8 cellular contexts compared by ENCODE assay signal in genomic region chr9:68507098-68507795, GRCh38. TPM values are rescaled to one million over a fixed set of nuclear protein-coding genes. Genes with fewer than 3 reads are reported as not detected.
A peak's percentile ranks its signal among the peaks of the same experiment; 100 is the strongest.
DNase-seq lines count a peak whose midpoint lies in the region; ATAC-seq and TF ChIP-seq lines count a peak whose summit lies in the region.

No MANE protein-coding gene starts in this region.

- H3K4me1 ChIP-seq in colonic mucosa (no peaks in the 10 kb centered on the region), mucosa of descending colon (ENCODE audit: low read depth) (peaks cover 8% of the 10 kb centered on the region)

- H3K9me3 ChIP-seq in colonic mucosa (no peaks in the 10 kb centered on the region), mucosa of descending colon (no peaks in the 10 kb centered on the region)

- peak; percentile 9 for DNase-seq in DMS53 treated with DMSO at 0.1 percent for 48 hours (lab: John Stamatoyannopoulos, UW; ENCODE audit: unreplicated experiment)
- peak; percentile 19 for DNase-seq in M059J (ENCODE audit: low read depth)
- DNase-seq in colonic mucosa: no peak
- DNase-seq in mucosa of descending colon: no peak
- no peak for DNase-seq in stimulated activated CD4-positive, alpha-beta T cell treated with anti-CD3 and anti-CD28 coated beads, Interleukin-15, amount 100 ng/mL, for 24 hours
- no peak for DNase-seq in activated T-cell treated with anti-CD3 and anti-CD28 coated beads, Interleukin-2, amount 50 U/mL, for 1 hour
- DNase-seq in cortex of kidney (lab: John Stamatoyannopoulos, UW): no peak

- TF ChIP-seq CTCF in colonic mucosa (IDR thresholded peaks at IDR 0.05) (peak; percentile 58), mucosa of descending colon (IDR thresholded peaks at IDR 0.05) (peak; percentile 49)

- no peak for ATAC-seq in mucosa of descending colon
- ATAC-seq in GM18519 (IDR thresholded peaks at IDR 0.05; ENCODE audit: low FRiP score, unreplicated experiment): no peak

- H3K27ac ChIP-seq in colonic mucosa: no peak overlapping the region

- H3K36me3 ChIP-seq in colonic mucosa (no peaks in the 10 kb centered on the region), mucosa of descending colon (ENCODE audit: low read depth) (no peaks in the 10 kb centered on the region)

- no peaks in the 10 kb centered on the region for H3K27me3 ChIP-seq in colonic mucosa

- intact Hi-C loops in colonic mucosa (cut with DNase I): loop anchor here (10.0 kb wide), 1 partner anchor 152 kb away; the partner anchor contains the start of gene PGM5
- intact Hi-C loops in mucosa of descending colon (cut with DNase I, micrococcal nuclease): loop anchor here in 1 of 2 donors (10.0 kb wide), 1 partner anchor 62 kb away; no protein-coding TSS in a partner anchor

- H3K4me3 ChIP-seq in colonic mucosa (no peak overlapping the region), mucosa of descending colon (no peak overlapping the region)

- no peak overlapping the region for H3K9ac ChIP-seq in colonic mucosa (ENCODE audit: low read depth in 2 of 2, low read length in 2 of 2)

RNA-seq across cellular contexts. Expression of gene TMEM252, which starts 33.4 kb away (rescaled TPM):
- total RNA-seq in M059J (2014; rRNA removed; shearing (Covaris generic)): not detected in 2 replicates
- not detected for total RNA-seq in colonic mucosa
- under 1 TPM in 1 of 3 donors, not detected in 2; 0.46 TPM for total RNA-seq in mucosa of descending colon

Comparison
In these comparisons a context has a peak if more than half of its experiments do, and no peak if none do; other contexts are left out.
1. DNase-seq: peak in DMS53 treated with DMSO at 0.1 percent for 48 hours (single experiment) and M059J (single experiment); none in colonic mucosa (single experiment), mucosa of descending colon (0 of 3), stimulated activated CD4-positive, alpha-beta T cell treated with anti-CD3 and anti-CD28 coated beads, Interleukin-15, amount 100 ng/mL, for 24 hours (single experiment), activated T-cell treated with anti-CD3 and anti-CD28 coated beads, Interleukin-2, amount 50 U/mL, for 1 hour (single experiment) and cortex of kidney (single experiment).